1 cellular context compared by ENCODE assay signal in genomic region chr14:105325303-105325702, GRCh38.
TF ChIP-seq lines count a peak whose summit lies in the region.

No MANE protein-coding gene starts in this region.

TF ChIP-seq in SK-N-SH, 30 proteins besides CTCF, POLR2A, EP300 and RAD21 (continued from another document):
- TF ChIP-seq ZBTB33 (IDR thresholded peaks at IDR 0.05; ENCODE audit: borderline replicate concordance, low read depth) (no peak), POLR2AphosphoS5 (IDR thresholded peaks at IDR 0.05; ENCODE audit: low read depth, low read length) (no peak), NFIC (IDR thresholded peaks at IDR 0.05; ENCODE audit: borderline replicate concordance) (no peak), RCOR1 (IDR thresholded peaks at IDR 0.05; ENCODE audit: low read length) (no peak), RFX5 (IDR thresholded peaks at IDR 0.05; ENCODE audit: low read length) (no peak)
